8 cellular contexts compared by ENCODE assay signal in the genomic region with DNA sequence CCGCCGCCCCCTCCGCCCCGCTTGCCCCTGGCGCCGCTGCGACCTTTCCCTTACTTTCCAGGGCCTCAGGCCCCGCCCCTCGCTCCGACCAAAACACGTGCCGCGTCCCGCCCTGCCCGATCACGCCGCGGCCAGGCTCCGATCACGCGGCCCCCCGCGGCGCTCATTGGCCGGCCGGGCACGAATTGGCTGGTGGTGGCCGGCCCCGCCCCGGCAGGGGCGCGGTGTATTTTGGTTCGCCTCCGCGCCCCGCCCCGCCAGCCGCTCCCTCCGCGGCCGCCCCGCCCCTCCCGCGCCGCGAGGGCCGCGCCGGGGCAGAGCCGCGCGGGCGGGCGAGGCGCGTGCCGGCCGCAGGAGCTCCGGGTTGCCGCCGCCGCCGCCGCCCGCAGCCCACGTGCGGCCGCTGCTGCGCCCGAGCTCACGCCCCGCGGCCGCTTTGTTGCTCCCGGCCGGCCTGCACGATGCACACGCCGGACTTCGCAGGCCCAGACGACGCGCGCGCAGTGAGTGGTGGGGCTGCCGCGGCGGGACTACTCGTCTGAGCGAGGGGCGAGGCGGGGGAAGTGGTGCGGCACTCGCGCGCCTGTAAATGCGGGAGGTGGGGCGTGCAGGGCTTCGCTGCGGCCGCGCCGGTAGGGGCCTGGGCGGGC. TPM values are rescaled to one million over a fixed set of nuclear protein-coding genes. Genes with fewer than 3 reads are reported as not detected.
DNase-seq lines count a peak whose midpoint lies in the region; ATAC-seq and TF ChIP-seq lines count a peak whose summit lies in the region.

A gene (plus strand): TSS at position 295 of the 650 bp plus-strand sequence. CDS start 167 bp downstream, at position 462.

- H3K27ac ChIP-seq in Peyer's patch = peak within 1 kb of the TSS; percentile 92 to 100 (median 95)

- no peaks in the 10 kb centered on the region for H3K27me3 ChIP-seq in Peyer's patch

- peak within 1 kb of the TSS; percentile 80 for H3K4me3 Mint-ChIP-seq in activated T-helper 2 cell treated with anti-CD3 and anti-CD28 coated beads, Interferon-gamma antibody, Interleukin-2, Interleukin-4, amounts not matched to agents 10 μg/mL and 5 μg/mL and 100 μg/mL, durations not matched to agents 14 hours and 24 hours and 36 hours (ENCODE audit: low read depth)
- H3K4me3 Mint-ChIP-seq in naive thymus-derived CD8-positive, alpha-beta T cell = peak within 1 kb of the TSS; percentile 81 to 94 (median 88)
- H3K4me3 Mint-ChIP-seq in stimulated activated effector memory CD8-positive, alpha-beta T cell treated with anti-CD3 and anti-CD28 coated beads, Interleukin-12 subunit alpha, Interleukin-12 subunit beta, amount 100 ng/mL, for 72 hours = peak within 1 kb of the TSS; percentile 82

- TF ChIP-seq POLR2A in Peyer's patch (IDR thresholded peaks at IDR 0.05) = peak in 1 of 2 donors; percentile 50

- POLR2A ChIA-PET in naive thymus-derived CD8-positive, alpha-beta T cell (lab: Charles Lee) = interaction anchor here (0.6 to 3.2 kb wide), 8 partner anchors 10 to 659 kb away, joined by 3 to 53 read pairs (median 8); a partner anchor contains a TSS

- no peaks in the 10 kb centered on the region for H3K9me3 Mint-ChIP-seq in activated T-helper 2 cell treated with anti-CD3 and anti-CD28 coated beads, Interferon-gamma antibody, Interleukin-2, Interleukin-4, amounts not matched to agents 10 μg/mL and 5 μg/mL and 100 μg/mL, durations not matched to agents 14 hours and 24 hours and 36 hours
- H3K9me3 Mint-ChIP-seq in naive thymus-derived CD8-positive, alpha-beta T cell = no peaks in the 10 kb centered on the region
- no peaks in the 10 kb centered on the region for H3K9me3 Mint-ChIP-seq in stimulated activated effector memory CD8-positive, alpha-beta T cell treated with anti-CD3 and anti-CD28 coated beads, Interleukin-12 subunit alpha, Interleukin-12 subunit beta, amount 100 ng/mL, for 72 hours

- H3K27ac Mint-ChIP-seq in activated T-helper 2 cell treated with anti-CD3 and anti-CD28 coated beads, Interferon-gamma antibody, Interleukin-2, Interleukin-4, amounts not matched to agents 10 μg/mL and 5 μg/mL and 100 μg/mL, durations not matched to agents 14 hours and 24 hours and 36 hours = peak within 1 kb of the TSS; percentile 78
- peak within 1 kb of the TSS; percentile 81 to 97 (median 94) for H3K27ac Mint-ChIP-seq in naive thymus-derived CD8-positive, alpha-beta T cell
- H3K27ac Mint-ChIP-seq in stimulated activated effector memory CD8-positive, alpha-beta T cell treated with anti-CD3 and anti-CD28 coated beads, Interleukin-12 subunit alpha, Interleukin-12 subunit beta, amount 100 ng/mL, for 72 hours = peak within 1 kb of the TSS; percentile 95

- peaks cover 16% of the 10 kb centered on the region for H3K27me3 Mint-ChIP-seq in activated T-helper 2 cell treated with anti-CD3 and anti-CD28 coated beads, Interferon-gamma antibody, Interleukin-2, Interleukin-4, amounts not matched to agents 10 μg/mL and 5 μg/mL and 100 μg/mL, durations not matched to agents 14 hours and 24 hours and 36 hours (ENCODE audit: low read depth)
- H3K27me3 Mint-ChIP-seq in naive thymus-derived CD8-positive, alpha-beta T cell = no peaks in the 10 kb centered on the region

- peaks cover 12% of the 10 kb centered on the region for H3K36me3 Mint-ChIP-seq in activated T-helper 2 cell treated with anti-CD3 and anti-CD28 coated beads, Interferon-gamma antibody, Interleukin-2, Interleukin-4, amounts not matched to agents 10 μg/mL and 5 μg/mL and 100 μg/mL, durations not matched to agents 14 hours and 24 hours and 36 hours (ENCODE audit: low read depth)
- H3K36me3 Mint-ChIP-seq in naive thymus-derived CD8-positive, alpha-beta T cell = peaks cover 0 to 17% (median 0%) of the 10 kb centered on the region in 3 donors
- H3K36me3 Mint-ChIP-seq in stimulated activated effector memory CD8-positive, alpha-beta T cell treated with anti-CD3 and anti-CD28 coated beads, Interleukin-12 subunit alpha, Interleukin-12 subunit beta, amount 100 ng/mL, for 72 hours = peaks cover 44% of the 10 kb centered on the region

- peak; percentile 48 for ATAC-seq in GM21526 (IDR thresholded peaks at IDR 0.05; ENCODE audit: low FRiP score, unreplicated experiment)
- peak; percentile 58 to 62 for ATAC-seq in naive thymus-derived CD8-positive, alpha-beta T cell
- ATAC-seq in stimulated activated effector memory CD8-positive, alpha-beta T cell treated with anti-CD3 and anti-CD28 coated beads, Interleukin-12 subunit alpha, Interleukin-12 subunit beta, amount 100 ng/mL, for 72 hours = peak; percentile 81

- intact Hi-C loops in activated T-helper 2 cell treated with anti-CD3 and anti-CD28 coated beads, Interferon-gamma antibody, Interleukin-2, Interleukin-4, amounts not matched to agents 10 μg/mL and 5 μg/mL and 100 μg/mL, durations not matched to agents 14 hours and 24 hours and 36 hours (cut with micrococcal nuclease) = loop anchor here (1.0 to 10.0 kb wide), 2 partner anchors 77 to 489 kb away; a partner anchor contains a TSS

- peaks cover 16% of the 10 kb centered on the region for H3K4me1 Mint-ChIP-seq in activated T-helper 2 cell treated with anti-CD3 and anti-CD28 coated beads, Interferon-gamma antibody, Interleukin-2, Interleukin-4, amounts not matched to agents 10 μg/mL and 5 μg/mL and 100 μg/mL, durations not matched to agents 14 hours and 24 hours and 36 hours (ENCODE audit: low read depth)
- peaks cover 16 to 39% (median 32%) of the 10 kb centered on the region in 4 donors for H3K4me1 Mint-ChIP-seq in naive thymus-derived CD8-positive, alpha-beta T cell
- H3K4me1 Mint-ChIP-seq in stimulated activated effector memory CD8-positive, alpha-beta T cell treated with anti-CD3 and anti-CD28 coated beads, Interleukin-12 subunit alpha, Interleukin-12 subunit beta, amount 100 ng/mL, for 72 hours = peaks cover 28% of the 10 kb centered on the region

- H3K36me3 ChIP-seq in Peyer's patch = peaks cover 0 to 9% (median 0%) of the 10 kb centered on the region in 3 donors

- peak; percentile 90 for DNase-seq in COLO829 (ENCODE audit: low spot score)
- DNase-seq in HuH-7 (ENCODE audit: low spot score) = peak; percentile 80
- peak; percentile 88 to 96 (median 95) for DNase-seq in Peyer's patch
- peak; percentile 80 for DNase-seq in activated T-helper 2 cell treated with anti-CD3 and anti-CD28 coated beads, Interferon-gamma antibody, Interleukin-2, Interleukin-4, amounts not matched to agents 10 μg/mL and 5 μg/mL and 100 μg/mL, durations not matched to agents 14 hours and 24 hours and 36 hours (ENCODE audit: low spot score)
- DNase-seq in fibroblast of mammary gland (ENCODE audit: low read depth) = peak; percentile 78
- DNase-seq in naive thymus-derived CD8-positive, alpha-beta T cell = peak; percentile 56 to 90 (median 78)
- peak; percentile 58 to 79 for DNase-seq in stimulated activated effector memory CD8-positive, alpha-beta T cell treated with anti-CD3 and anti-CD28 coated beads, Interleukin-12 subunit alpha, Interleukin-12 subunit beta, amount 100 ng/mL, for 72 hours (ENCODE audit: low spot score in 2 of 2)

- peak within 1 kb of the TSS; percentile 51 to 90 (median 70) for H3K4me3 ChIP-seq in Peyer's patch
- H3K4me3 ChIP-seq in fibroblast of mammary gland (ENCODE audit: control insufficient read depth, low read depth, low read length) = peak within 1 kb of the TSS; percentile 42

- H3K4me1 ChIP-seq in Peyer's patch = peaks cover 0 to 20% (median 2%) of the 10 kb centered on the region in 4 donors

- no peaks in the 10 kb centered on the region for H3K9me3 ChIP-seq in Peyer's patch

- TF ChIP-seq CTCF in Peyer's patch (IDR thresholded peaks at IDR 0.05) (no peak), fibroblast of mammary gland (conservative IDR thresholded peaks at IDR 0.05; ENCODE audit: control insufficient read depth, insufficient read depth, low read depth, low read length) (no peak)

RNA-seq across cellular contexts. Expression of the gene that starts here (rescaled TPM):
- total RNA-seq in Peyer's patch = 10 to 100 TPM in 2 of 4 donors, 1 to 10 TPM in 2; 4.0 to 17.3 (median 11.5) TPM
- 7.9 and 9.2 TPM in 2 replicates for total RNA-seq in activated T-helper 2 cell treated with anti-CD3 and anti-CD28 coated beads, Interferon-gamma antibody, Interleukin-2, Interleukin-4, amounts not matched to agents 10 μg/mL and 5 μg/mL and 100 μg/mL, durations not matched to agents 14 hours and 24 hours and 36 hours
- 10 to 100 TPM in 1 of 2 experiments, 1 to 10 TPM in 1; 6.5 to 10.8 TPM for total RNA-seq in naive thymus-derived CD8-positive, alpha-beta T cell
- polyA plus RNA-seq in naive thymus-derived CD8-positive, alpha-beta T cell = 1 to 10 TPM; 1.3 to 4.3 (median 2.1) TPM

Comparison
In these comparisons a context has a peak if more than half of its experiments do, and no peak if none do; other contexts are left out.
1. Peak in every context shown above with its lines: DNase-seq, ATAC-seq, H3K4me3 ChIP-seq and H3K27ac ChIP-seq.